1 cellular context compared by ENCODE assay signal in genomic region chr14:22846811-22847307, GRCh38.
TF ChIP-seq lines count a peak whose summit lies in the region.

No MANE protein-coding gene starts in this region.

TF ChIP-seq in endothelial cell of umbilical vein, 7 proteins besides CTCF, POLR2A, EP300 and RAD21:
- TF ChIP-seq EZH2 (IDR thresholded peaks at IDR 0.05; ENCODE audit: borderline replicate concordance, low read depth, low read length, severe bottlenecking), result no peak
- TF ChIP-seq MYC (IDR thresholded peaks at IDR 0.05; ENCODE audit: low read depth, low read length), result no peak
- no peak for TF ChIP-seq FOS (IDR thresholded peaks at IDR 0.05; ENCODE audit: borderline replicate concordance, insufficient read depth, low read length)
- TF ChIP-seq JUN (IDR thresholded peaks at IDR 0.05; ENCODE audit: borderline replicate concordance, insufficient read depth, insufficient read length, low read depth), result no peak
- no peak for TF ChIP-seq POLR2AphosphoS5 (IDR thresholded peaks at IDR 0.05; ENCODE audit: insufficient read depth, low read depth, low read length)
- no peak for TF ChIP-seq GATA2 (IDR thresholded peaks at IDR 0.05; ENCODE audit: insufficient read depth, insufficient read length, low read depth, low read length)
- no peak for TF ChIP-seq MAX (IDR thresholded peaks at IDR 0.05; ENCODE audit: insufficient read depth, insufficient read length)
